Comparison of ENCODE assay signal across 16 cellular contexts in the genomic region with DNA sequence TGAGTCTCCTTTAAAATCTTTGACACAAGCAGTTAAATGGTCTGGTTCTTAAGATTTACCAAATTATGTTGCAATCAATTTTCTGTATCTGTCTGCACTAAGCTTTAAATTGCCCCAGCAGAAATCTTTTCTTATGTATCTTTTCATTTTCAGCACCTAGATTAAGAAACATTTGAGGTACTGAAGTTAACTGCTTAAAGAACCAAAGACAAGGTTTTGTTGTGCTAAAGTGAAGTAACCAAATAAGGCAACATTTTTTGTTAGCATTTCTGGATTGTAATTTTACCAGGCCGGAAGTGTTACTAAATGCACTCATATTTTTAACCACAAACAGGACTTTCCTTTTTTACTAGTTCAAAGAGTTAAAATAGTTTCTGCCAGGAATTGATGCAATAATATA. TPM values are rescaled to one million over a fixed set of nuclear protein-coding genes. Genes with fewer than 3 reads are reported as not detected.
DNase-seq lines count a peak whose midpoint lies in the region; ATAC-seq and TF ChIP-seq lines count a peak whose summit lies in the region.
"Had no signal": no experiment of that assay in that cellular context is flagged by ENCODE, and none has a peak within 500 bp of the region (broad histone marks: within the 10 kb centered on the region; RNA-seq: fewer than 3 reads in every experiment).

No MANE protein-coding gene starts in this region.

- 25 to 61% (median 42%) methylated on average over 1 of the region's 1 CpG for WGBS in adrenal gland, 4 donors

- H3K36me3 ChIP-seq in SK-N-MC (ENCODE audit: insufficient read depth, low read length) (no peaks in the 10 kb centered on the region), adrenal gland (replicated peaks in 1 of 2) (no peaks in the 10 kb centered on the region)
- H3K36me3 ChIP-seq: transverse colon had no signal

- intact Hi-C loops in adrenal gland (cut with DNase I) = no loop called here

- TF ChIP-seq CTCF in HFF-Myc (IDR thresholded peaks at IDR 0.05; ENCODE audit: low read depth, low read length, missing control alignments) = no peak
- TF ChIP-seq CTCF in adrenal gland (IDR thresholded peaks at IDR 0.05) = no peak

- H3K9ac ChIP-seq in SK-N-MC (ENCODE audit: insufficient read length) = no peak overlapping the region
- H3K9ac ChIP-seq: SK-N-SH had no signal

- no peaks in the 10 kb centered on the region for H3K4me1 ChIP-seq in adrenal gland (replicated peaks in 1 of 2)
- H3K4me1 ChIP-seq: transverse colon had no signal

- no peaks in the 10 kb centered on the region for H3K9me3 ChIP-seq in SK-N-MC (ENCODE audit: low read depth, low read length)
- H3K9me3 ChIP-seq in adrenal gland (replicated peaks in 1 of 3) = no peaks in the 10 kb centered on the region
- H3K9me3 ChIP-seq: SK-N-SH, transverse colon had no signal

- DNase-seq in AG20443 (ENCODE audit: low spot score) = peak; percentile 20
- DNase-seq in HFF-Myc (ENCODE audit: extremely low read depth, low read depth) = peak; percentile 47
- DNase-seq in SK-N-MC (ENCODE audit: low read depth, low spot score) = no peak
- DNase-seq in fibroblast of peridontal ligament (ENCODE audit: extremely low read depth) = peak; percentile 76
- no peak for DNase-seq in adrenal gland
- DNase-seq in activated T-cell treated with anti-CD3 and anti-CD28 coated beads, Interleukin-2, amount 50 U/mL, for 48 hours = no peak
- DNase-seq in NCI-H69 (lab: John Stamatoyannopoulos, UW) = no peak
- DNase-seq: activated CD8-positive, alpha-beta memory T cell treated with anti-CD3 and anti-CD28 coated beads, Interleukin-2, amount 50 U/mL, for 48 hours; GDM1; H9; natural killer cell; NCI-H1092 treated with DMSO at 0.1 percent for 48 hours; SK-N-SH; stimulated activated CD4-positive, alpha-beta T cell treated with anti-CD3 and anti-CD28 coated beads, Interleukin-1b, Interleukin-23, amount 100 ng/mL, for 48 hours; transverse colon had no signal

- no peak for TF ChIP-seq POLR2A in adrenal gland (IDR thresholded peaks at IDR 0.05)

- no peak for ATAC-seq in activated CD4-positive, CD25-positive, alpha-beta regulatory T cell treated with anti-CD3 and anti-CD28 coated beads, Interleukin-2, amount 50 U/mL, for 24 hours
- ATAC-seq: natural killer cell had no signal

- H3K4me3 ChIP-seq in HFF-Myc (replicated peaks; ENCODE audit: low read depth, low read length) (no peak overlapping the region), SK-N-MC (peak overlapping the region; percentile 34), adrenal gland (no peak overlapping the region)
- H3K4me3 ChIP-seq: transverse colon had no signal

- H3K27me3 ChIP-seq in adrenal gland = peaks cover 5% of the 10 kb centered on the region
- H3K27me3 ChIP-seq: transverse colon had no signal

- H3K27ac ChIP-seq in SK-N-MC = peak overlapping the region; percentile 89
- H3K27ac ChIP-seq in adrenal gland = no peak overlapping the region
- H3K27ac ChIP-seq: transverse colon had no signal

RNA-seq across cellular contexts. Expression of gene MTAP, which starts 24.1 kb away (rescaled TPM):
- 10 to 100 TPM; 10.4 to 38.2 (median 23.5) TPM for total RNA-seq in adrenal gland
- 10 to 100 TPM in 1 of 3 donors, 1 to 10 TPM in 2; 6.4 to 21.6 (median 7.1) TPM for polyA plus RNA-seq in adrenal gland

Comparison
In these comparisons a context has a peak if more than half of its experiments do, and no peak if none do; other contexts are left out.
1. DNase-seq: peak in AG20443 (single experiment), HFF-Myc (single experiment) and fibroblast of peridontal ligament (single experiment); none in SK-N-MC (single experiment), adrenal gland (0 of 7), activated T-cell treated with anti-CD3 and anti-CD28 coated beads, Interleukin-2, amount 50 U/mL, for 48 hours (0 of 2) and NCI-H69 (single experiment).